Comparison of ENCODE assay signal across 18 cellular contexts in genomic region chr7:74180866-74181265, GRCh38. TPM values are rescaled to one million over a fixed set of nuclear protein-coding genes. Genes with fewer than 3 reads are reported as not detected.
A peak's percentile ranks its signal among the peaks of the same experiment; 100 is the strongest.
DNase-seq lines count a peak whose midpoint lies in the region; ATAC-seq and TF ChIP-seq lines count a peak whose summit lies in the region.
"Had no signal": no experiment of that assay in that cellular context is flagged by ENCODE, and none has a peak within 500 bp of the region (broad histone marks: within the 10 kb centered on the region; RNA-seq: fewer than 3 reads in every experiment).

No MANE protein-coding gene starts in this region.

- TF ChIP-seq CTCF in activated B cell treated with CpG ODN at 0.5 μM for 24 hours (IDR thresholded peaks at IDR 0.05) (no peak), gastroesophageal sphincter (IDR thresholded peaks at IDR 0.05) (no peak), osteocyte (IDR thresholded peaks at IDR 0.05) (no peak)

- WGBS in gastroesophageal sphincter (ENCODE audit: low coverage in 1 of 2), 2 donors, result 56 to 63% methylated on average over 1 of the region's 1 CpG

- H3K27ac ChIP-seq in gastroesophageal sphincter (peak overlapping the region; percentile 5 to 57 (median 38)), subcutaneous abdominal adipose tissue (ENCODE audit: low read depth, low read length) (peak overlapping the region; percentile 26)
- H3K27ac ChIP-seq: ascending aorta had no signal

- POLR2A ChIA-PET in activated B cell treated with CpG ODN at 0.5 μM for 24 hours (lab: Charles Lee), result interaction anchor here (0.8 kb wide), 1 partner anchor 19 kb away, joined by 3 read pairs; no protein-coding TSS in a partner anchor

- H3K4me3 ChIP-seq in gastroesophageal sphincter (no peak overlapping the region), subcutaneous abdominal adipose tissue (ENCODE audit: low read depth in 1 of 5, low read length in 5 of 5) (no peak overlapping the region)
- H3K4me3 ChIP-seq: ascending aorta, coronary artery, HAP-1, spleen had no signal

- peaks cover 93% of the 10 kb centered on the region for H3K4me1 Mint-ChIP-seq in activated naive CD4-positive, alpha-beta T cell treated with anti-CD3 and anti-CD28 coated beads for 36 hours (ENCODE audit: low read depth)
- peaks cover 92% of the 10 kb centered on the region for H3K4me1 Mint-ChIP-seq in activated B cell treated with CpG ODN at 0.5 μM for 24 hours
- peaks cover 64% of the 10 kb centered on the region for H3K4me1 Mint-ChIP-seq in osteocyte (ENCODE audit: unreplicated experiment)

- TF ChIP-seq POLR2A in gastroesophageal sphincter (IDR thresholded peaks at IDR 0.05), result no peak

- peaks cover 44 to 100% (median 62%) of the 10 kb centered on the region in 3 donors for H3K4me1 ChIP-seq in gastroesophageal sphincter
- peaks cover 9 to 85% (median 83%) of the 10 kb centered on the region in 5 donors for H3K4me1 ChIP-seq in subcutaneous abdominal adipose tissue (ENCODE audit: control insufficient read depth in 5 of 5, insufficient read depth in 5 of 5, low read length in 5 of 5)

- TF ChIP-seq EP300 in gastroesophageal sphincter (IDR thresholded peaks at IDR 0.05), result no peak

- H3K4me3 Mint-ChIP-seq in activated naive CD4-positive, alpha-beta T cell treated with anti-CD3 and anti-CD28 coated beads for 36 hours, result no peak overlapping the region
- H3K4me3 Mint-ChIP-seq in activated B cell treated with CpG ODN at 0.5 μM for 24 hours (no peak overlapping the region), osteocyte (ENCODE audit: unreplicated experiment) (no peak overlapping the region)

- no peak for DNase-seq in activated naive CD4-positive, alpha-beta T cell treated with anti-CD3 and anti-CD28 coated beads for 36 hours
- no peak for DNase-seq in activated naive CD4-positive, alpha-beta T cell (lab: John Stamatoyannopoulos, UW)
- no peak for DNase-seq in activated B cell treated with CpG ODN at 0.5 μM for 24 hours
- no peak for DNase-seq in osteocyte (ENCODE audit: extremely low spot score, unreplicated experiment)
- no peak for DNase-seq in NCI-H1105 treated with DMSO at 0.1 percent for 48 hours (lab: John Stamatoyannopoulos, UW)
- DNase-seq: activated CD8-positive, alpha-beta memory T cell treated with anti-CD3 and anti-CD28 coated beads for 24 hours; activated effector memory CD4-positive, alpha-beta T cell treated with Interleukin-2 at 50 U/mL for 16 hours; CD4-positive, CD25-positive, alpha-beta regulatory T cell; DMS79; left ventricle myocardium superior; NCI-H1436 treated with DMSO at 0.1 percent for 48 hours; spleen had no signal

- peaks cover 50% of the 10 kb centered on the region for H3K36me3 Mint-ChIP-seq in activated naive CD4-positive, alpha-beta T cell treated with anti-CD3 and anti-CD28 coated beads for 36 hours (ENCODE audit: low read depth)
- peaks cover 62% of the 10 kb centered on the region for H3K36me3 Mint-ChIP-seq in activated B cell treated with CpG ODN at 0.5 μM for 24 hours (ENCODE audit: low read depth)
- peaks cover 14% of the 10 kb centered on the region for H3K36me3 Mint-ChIP-seq in osteocyte (ENCODE audit: unreplicated experiment)

- H3K27ac Mint-ChIP-seq in activated naive CD4-positive, alpha-beta T cell treated with anti-CD3 and anti-CD28 coated beads for 36 hours, result peak overlapping the region; percentile 61
- H3K27ac Mint-ChIP-seq in activated B cell treated with CpG ODN at 0.5 μM for 24 hours (peak overlapping the region; percentile 66), osteocyte (ENCODE audit: unreplicated experiment) (no peak overlapping the region)

- no peak overlapping the region for H3K9ac ChIP-seq in subcutaneous abdominal adipose tissue (ENCODE audit: low read length in 5 of 5)

- H3K36me3 ChIP-seq in gastroesophageal sphincter (peaks cover 0 to 12% of the 10 kb centered on the region in 2 donors), subcutaneous abdominal adipose tissue (ENCODE audit: control insufficient read depth in 5 of 5, insufficient read depth in 5 of 5, low read length in 5 of 5) (peaks cover 0 to 21% (median 6%) of the 10 kb centered on the region in 5 donors)

- no peaks in the 10 kb centered on the region for H3K27me3 Mint-ChIP-seq in activated naive CD4-positive, alpha-beta T cell treated with anti-CD3 and anti-CD28 coated beads for 36 hours (ENCODE audit: low read depth)
- H3K27me3 Mint-ChIP-seq in activated B cell treated with CpG ODN at 0.5 μM for 24 hours (no peaks in the 10 kb centered on the region), osteocyte (ENCODE audit: unreplicated experiment) (no peaks in the 10 kb centered on the region)
- H3K27me3 Mint-ChIP-seq: CD4-positive, CD25-positive, alpha-beta regulatory T cell had no signal

- H3K27me3 ChIP-seq in gastroesophageal sphincter (no peaks in the 10 kb centered on the region), subcutaneous abdominal adipose tissue (ENCODE audit: control insufficient read depth in 5 of 5, insufficient read depth in 4 of 5, low read length in 5 of 5) (no peaks in the 10 kb centered on the region)
- H3K27me3 ChIP-seq: ascending aorta, spleen had no signal

- H3K9me3 ChIP-seq in gastroesophageal sphincter (no peaks in the 10 kb centered on the region), subcutaneous abdominal adipose tissue (ENCODE audit: control insufficient read depth in 5 of 5, low read length in 5 of 5) (no peaks in the 10 kb centered on the region)
- H3K9me3 ChIP-seq: ascending aorta, HAP-1, spleen had no signal

- ATAC-seq in activated B cell treated with CpG ODN at 0.5 μM for 24 hours (ENCODE audit: low read depth) (no peak), gastroesophageal sphincter (no peak), GM21423 (IDR thresholded peaks at IDR 0.05; ENCODE audit: unreplicated experiment) (no peak)
- ATAC-seq: left ventricle myocardium superior had no signal

- CTCF ChIA-PET in activated naive CD4-positive, alpha-beta T cell treated with anti-CD3 and anti-CD28 coated beads for 36 hours (lab: Charles Lee), result interaction anchor here (0.6 to 3.3 kb wide), 5 partner anchors 13 to 536 kb away, joined by 3 to 11 read pairs (median 3); no protein-coding TSS in a partner anchor
- CTCF ChIA-PET in activated B cell treated with CpG ODN at 0.5 μM for 24 hours (lab: Charles Lee), result interaction anchor here (0.6 to 1.3 kb wide), 2 partner anchors 25 to 154 kb away, joined by 4 to 5 read pairs; no protein-coding TSS in a partner anchor

- intact Hi-C loops in activated naive CD4-positive, alpha-beta T cell treated with anti-CD3 and anti-CD28 coated beads for 36 hours (cut with micrococcal nuclease), result loop anchor here (5.0 kb wide), 1 partner anchor 39 kb away; no protein-coding TSS in a partner anchor
- intact Hi-C loops in activated B cell treated with CpG ODN at 0.5 μM for 24 hours (cut with micrococcal nuclease), result no loop called here

- H3K9me3 Mint-ChIP-seq in activated naive CD4-positive, alpha-beta T cell treated with anti-CD3 and anti-CD28 coated beads for 36 hours, result no peaks in the 10 kb centered on the region
- H3K9me3 Mint-ChIP-seq in activated B cell treated with CpG ODN at 0.5 μM for 24 hours, result no peaks in the 10 kb centered on the region
- H3K9me3 Mint-ChIP-seq in osteocyte (ENCODE audit: unreplicated experiment), result no peaks in the 10 kb centered on the region
- H3K9me3 Mint-ChIP-seq: CD4-positive, CD25-positive, alpha-beta regulatory T cell had no signal

RNA-seq across cellular contexts. Expression of gene EIF4H, which starts 6.7 kb away (rescaled TPM):
- total RNA-seq in activated naive CD4-positive, alpha-beta T cell treated with anti-CD3 and anti-CD28 coated beads for 36 hours, result 100 to 1,000 TPM; 492 to 518 TPM
- total RNA-seq in activated B cell treated with CpG ODN at 0.5 μM for 24 hours, result 263 and 280 TPM in 2 replicates
- total RNA-seq in gastroesophageal sphincter, result 100 to 1,000 TPM; 291 to 344 (median 322) TPM
- 205 and 208 TPM in 2 replicates for total RNA-seq in osteocyte

RNA-seq across cellular contexts. Expression of gene LAT2, which starts 28.9 kb away (rescaled TPM):
- 1 to 10 TPM; 2.4 to 2.6 TPM for total RNA-seq in activated naive CD4-positive, alpha-beta T cell treated with anti-CD3 and anti-CD28 coated beads for 36 hours
- total RNA-seq in activated B cell treated with CpG ODN at 0.5 μM for 24 hours (291 and 329 TPM in 2 replicates), gastroesophageal sphincter (1 to 10 TPM; 2.8 to 8.2 (median 4.8) TPM), osteocyte (0.52 and 0.67 TPM in 2 replicates)

Comparison
In these comparisons a context has a peak if more than half of its experiments do, and no peak if none do; other contexts are left out.
1. RNA of gene LAT2, which starts 28.9 kb away (total RNA-seq): 291 to 329 TPM in activated B cell treated with CpG ODN at 0.5 μM for 24 hours; 2.8 to 8.2 TPM in gastroesophageal sphincter, 2.4 to 2.6 TPM in activated naive CD4-positive, alpha-beta T cell treated with anti-CD3 and anti-CD28 coated beads for 36 hours and 0.52 to 0.67 TPM in osteocyte; every median in the first group is over 10 times any median in the second.